Comparison of ENCODE assay signal across 17 cellular contexts in genomic region chr16:72894291-72895151, GRCh38.
DNase-seq lines count a peak whose midpoint lies in the region; ATAC-seq and TF ChIP-seq lines count a peak whose summit lies in the region.
"Had no signal": no experiment of that assay in that cellular context is flagged by ENCODE, and none has a peak within 500 bp of the region (broad histone marks: within the 10 kb centered on the region; RNA-seq: fewer than 3 reads in every experiment).

No MANE protein-coding gene starts in this region.

- ATAC-seq in Right ventricle myocardium inferior, result peak; percentile 43
- ATAC-seq in HG02610 (IDR thresholded peaks at IDR 0.05; ENCODE audit: unreplicated experiment), result no peak

- H2AFZ ChIP-seq in neural progenitor cell (replicated peaks) (no peak overlapping the region), MM.1S (ENCODE audit: low read length) (no peak overlapping the region)
- H2AFZ ChIP-seq: hepatocyte had no signal

- intact Hi-C loops in Right ventricle myocardium inferior (cut with DNase I), result loop anchor here (5.0 kb wide), 2 partner anchors 38 to 163 kb away; no protein-coding TSS in a partner anchor
- intact Hi-C loops in cardiac septum (cut with DNase I), result no loop called here

- DNase-seq in Right ventricle myocardium inferior (ENCODE audit: missing footprints) (peak; percentile 59), cardiac septum (ENCODE audit: low spot score) (no peak), fibroblast of the aortic adventitia (ENCODE audit: low read depth) (peak; percentile 37), neural progenitor cell (ENCODE audit: low spot score) (peak; percentile 22), NCI-H2107 (lab: John Stamatoyannopoulos, UW) (no peak), MM.1S (no peak)
- DNase-seq in activated CD4-positive, CD25-positive, alpha-beta regulatory T cell (lab: John Stamatoyannopoulos, UW), result no peak
- DNase-seq: ACHN; activated naive CD4-positive, alpha-beta T cell treated with anti-CD3 and anti-CD28 coated beads, Interleukin-2, amount 50 U/mL, for 16 hours; effector CD8-positive, alpha-beta T cell; NCI-H345; Peyer's patch; T-helper 9 cell had no signal

- no peaks in the 10 kb centered on the region for H3K9me2 ChIP-seq in MM.1S (replicated peaks; ENCODE audit: insufficient read depth, low read length)

- H3K4me1 Mint-ChIP-seq in neural progenitor cell, result peaks cover 45% of the 10 kb centered on the region
- H3K4me1 Mint-ChIP-seq: memory B cell had no signal

- H3F3A ChIP-seq in neural progenitor cell (ENCODE audit: low read depth) (no peaks in the 10 kb centered on the region), MM.1S (ENCODE audit: insufficient read depth, low read length) (no peaks in the 10 kb centered on the region)

- H3K36me3 Mint-ChIP-seq in neural progenitor cell, result peaks cover 22% of the 10 kb centered on the region

- H3K4me3 Mint-ChIP-seq in neural progenitor cell, result no peak overlapping the region
- H3K4me3 Mint-ChIP-seq: memory B cell had no signal

- no peaks in the 10 kb centered on the region for H3K79me2 ChIP-seq in neural progenitor cell (ENCODE audit: low read depth)
- no peaks in the 10 kb centered on the region for H3K79me2 ChIP-seq in MM.1S (ENCODE audit: low read length)

- H3K36me3 ChIP-seq in neural progenitor cell (no peaks in the 10 kb centered on the region), MM.1S (replicated peaks; ENCODE audit: insufficient read depth, low read length) (no peaks in the 10 kb centered on the region)

- H4K20me1 ChIP-seq in neural progenitor cell (ENCODE audit: low read depth), result no peaks in the 10 kb centered on the region
- H4K20me1 ChIP-seq in MM.1S (ENCODE audit: insufficient read depth, low read length), result no peaks in the 10 kb centered on the region

- H3K27me3 Mint-ChIP-seq in neural progenitor cell (ENCODE audit: insufficient read depth, low read depth), result peaks cover 8% of the 10 kb centered on the region
- H3K27me3 Mint-ChIP-seq: memory B cell had no signal

- H3K9ac ChIP-seq in neural progenitor cell, result no peak overlapping the region
- H3K9ac ChIP-seq in MM.1S (ENCODE audit: low read length), result no peak overlapping the region

- H3K9me3 Mint-ChIP-seq in neural progenitor cell, result no peaks in the 10 kb centered on the region

- no peaks in the 10 kb centered on the region for H3K27me3 ChIP-seq in neural progenitor cell
- no peaks in the 10 kb centered on the region for H3K27me3 ChIP-seq in MM.1S (replicated peaks; ENCODE audit: insufficient read depth, low read length)
- H3K27me3 ChIP-seq: hepatocyte, Peyer's patch, tibial nerve had no signal

- TF ChIP-seq CTCF in fibroblast of the aortic adventitia (IDR thresholded peaks at IDR 0.05; ENCODE audit: insufficient read depth, low read length) (no peak), neural progenitor cell (IDR thresholded peaks at IDR 0.05) (no peak), MM.1S (IDR thresholded peaks at IDR 0.05; ENCODE audit: low read length) (no peak)

- H3K27ac Mint-ChIP-seq in neural progenitor cell, result peak overlapping the region; percentile 74
- H3K27ac Mint-ChIP-seq: memory B cell had no signal

- no peak overlapping the region for H3K27ac ChIP-seq in neural progenitor cell
- H3K27ac ChIP-seq in MM.1S (ENCODE audit: low read length), result no peak overlapping the region
- H3K27ac ChIP-seq: hepatocyte had no signal

- H3K4me2 ChIP-seq in neural progenitor cell, result peak overlapping the region; percentile 43
- no peak overlapping the region for H3K4me2 ChIP-seq in MM.1S (ENCODE audit: low read depth, low read length)
- H3K4me2 ChIP-seq: hepatocyte had no signal

- H3K4me3 ChIP-seq in fibroblast of the aortic adventitia (ENCODE audit: low read depth, low read length) (no peak overlapping the region), neural progenitor cell (no peak overlapping the region), MM.1S (ENCODE audit: low read length) (no peak overlapping the region)
- H3K4me3 ChIP-seq: hepatocyte, Peyer's patch, tibial nerve had no signal

- H3K9me3 ChIP-seq in neural progenitor cell (ENCODE audit: low read depth), result no peaks in the 10 kb centered on the region
- H3K9me3 ChIP-seq in MM.1S (replicated peaks; ENCODE audit: insufficient read depth, low read length), result no peaks in the 10 kb centered on the region
- H3K9me3 ChIP-seq: Peyer's patch, tibial nerve had no signal

- H3K4me1 ChIP-seq in neural progenitor cell (peaks cover 18% of the 10 kb centered on the region), MM.1S (ENCODE audit: low read length) (no peaks in the 10 kb centered on the region)
- H3K4me1 ChIP-seq: Peyer's patch had no signal

Comparison
In these comparisons a context has a peak if more than half of its experiments do, and no peak if none do; other contexts are left out.
1. DNase-seq: peak in Right ventricle myocardium inferior (single experiment), fibroblast of the aortic adventitia (single experiment) and neural progenitor cell (single experiment); none in cardiac septum (single experiment), NCI-H2107 (single experiment), activated CD4-positive, CD25-positive, alpha-beta regulatory T cell (0 of 4) and MM.1S (single experiment).